ENCODE assay signal across 8 cellular contexts in the genomic region with DNA sequence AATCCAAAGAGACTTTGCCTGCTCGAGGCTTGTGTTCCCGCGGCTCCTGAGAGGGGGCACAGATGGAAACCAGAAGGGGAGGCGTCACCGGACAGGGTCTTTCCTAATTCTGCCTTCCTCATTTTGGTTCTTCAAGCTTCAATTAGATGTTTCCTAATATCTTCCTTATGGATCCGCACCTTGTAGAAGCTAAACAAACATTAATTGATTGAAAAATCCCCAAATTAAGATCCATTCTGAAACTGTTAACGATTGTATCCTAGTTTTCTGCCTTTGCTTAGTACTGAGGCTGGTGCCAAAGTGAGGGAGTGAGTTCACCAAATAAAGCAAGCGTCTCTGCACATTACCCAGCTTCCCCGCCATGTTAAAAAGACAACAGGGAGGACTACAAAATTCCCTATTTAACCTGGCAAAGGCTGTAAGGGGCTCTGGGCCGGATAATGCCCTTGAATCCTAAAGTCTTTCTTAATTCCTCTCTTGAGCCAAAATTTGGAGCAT.
DNase-seq lines count a peak whose midpoint lies in the region; ATAC-seq and TF ChIP-seq lines count a peak whose summit lies in the region.

No MANE protein-coding gene starts in this region.

- no peak for TF ChIP-seq CTCF in DOHH2 (IDR thresholded peaks at IDR 0.05; ENCODE audit: low read depth, low read length, poor library complexity, severe bottlenecking)
- no peak for TF ChIP-seq CTCF in MM.1S (IDR thresholded peaks at IDR 0.05; ENCODE audit: low read length)
- no peak for TF ChIP-seq CTCF in parathyroid adenoma (IDR thresholded peaks at IDR 0.05)

- H3K79me2 ChIP-seq in DOHH2 (ENCODE audit: control insufficient read depth, low read length) (no peaks in the 10 kb centered on the region), MM.1S (ENCODE audit: low read length) (no peaks in the 10 kb centered on the region), parathyroid adenoma (no peaks in the 10 kb centered on the region)

- H3K4me3 ChIP-seq in DOHH2 (ENCODE audit: low read length) (peak overlapping the region; percentile 90), MM.1S (ENCODE audit: low read length) (peak overlapping the region; percentile 77), parathyroid adenoma (ENCODE audit: low read depth, low read length) (no peak overlapping the region)

- no peaks in the 10 kb centered on the region for H3K9me3 ChIP-seq in DOHH2 (ENCODE audit: control insufficient read depth, insufficient read depth, low read length)
- no peaks in the 10 kb centered on the region for H3K9me3 ChIP-seq in MM.1S (replicated peaks; ENCODE audit: insufficient read depth, low read length)
- no peaks in the 10 kb centered on the region for H3K9me3 ChIP-seq in parathyroid adenoma (ENCODE audit: control insufficient read depth, low read length)

- no peak overlapping the region; the same call in 1 of the 2 replicates for H3K9ac ChIP-seq in MM.1S (ENCODE audit: low read length)
- H3K9ac ChIP-seq in parathyroid adenoma: no peak overlapping the region

- DNase-seq in MM.1S (no peak), left lobe of liver (ENCODE audit: low spot score) (no peak)
- no peak for DNase-seq in activated CD4-positive, CD25-positive, alpha-beta regulatory T cell (lab: John Stamatoyannopoulos, UW)

- no peaks in the 10 kb centered on the region for H3K9me2 ChIP-seq in DOHH2 (replicated peaks; ENCODE audit: control insufficient read depth, low read length)
- H3K9me2 ChIP-seq in MM.1S (replicated peaks; ENCODE audit: insufficient read depth, low read length): no peaks in the 10 kb centered on the region

- no peak for ATAC-seq in HG03442 (IDR thresholded peaks at IDR 0.05; ENCODE audit: unreplicated experiment)
- no peak for ATAC-seq in HG03521 (IDR thresholded peaks at IDR 0.05; ENCODE audit: unreplicated experiment)
- no peak for ATAC-seq in left lobe of liver

- H3F3A ChIP-seq in DOHH2 (ENCODE audit: control insufficient read depth, insufficient read depth) (peaks cover 3% of the 10 kb centered on the region; the same call in 1 of the 2 replicates), MM.1S (ENCODE audit: insufficient read depth, low read length) (no peaks in the 10 kb centered on the region)

- H3K4me2 ChIP-seq in DOHH2 (ENCODE audit: low read length) (peak overlapping the region; percentile 75), MM.1S (ENCODE audit: low read depth, low read length) (peak overlapping the region; percentile 76), parathyroid adenoma (ENCODE audit: low read length) (no peak overlapping the region)

- no peak overlapping the region for H3K27ac ChIP-seq in DOHH2 (ENCODE audit: low read depth, low read length)
- H3K27ac ChIP-seq in MM.1S (ENCODE audit: low read length): no peak overlapping the region
- H3K27ac ChIP-seq in cingulate gyrus (ENCODE audit: low read depth, low read length): peak overlapping the region; percentile 20
- no peak overlapping the region for H3K27ac ChIP-seq in parathyroid adenoma

- no peaks in the 10 kb centered on the region for H3K36me3 ChIP-seq in DOHH2 (ENCODE audit: control insufficient read depth, low read length)
- H3K36me3 ChIP-seq in MM.1S (replicated peaks; ENCODE audit: insufficient read depth, low read length): no peaks in the 10 kb centered on the region
- no peaks in the 10 kb centered on the region for H3K36me3 ChIP-seq in parathyroid adenoma (ENCODE audit: control insufficient read depth, insufficient read depth, low read length)

- H3K4me1 ChIP-seq in DOHH2 (ENCODE audit: control insufficient read depth, low read length): peaks cover 8% of the 10 kb centered on the region
- no peaks in the 10 kb centered on the region for H3K4me1 ChIP-seq in MM.1S (ENCODE audit: low read length)
- no peaks in the 10 kb centered on the region for H3K4me1 ChIP-seq in parathyroid adenoma

- peak overlapping the region; percentile 72 for H2AFZ ChIP-seq in MM.1S (ENCODE audit: low read length)
- peak overlapping the region; percentile 42 for H2AFZ ChIP-seq in parathyroid adenoma

- H3K27me3 ChIP-seq in DOHH2 (ENCODE audit: control insufficient read depth, low read length): peaks cover 4% of the 10 kb centered on the region; the same call in 1 of the 2 replicates
- no peaks in the 10 kb centered on the region for H3K27me3 ChIP-seq in MM.1S (replicated peaks; ENCODE audit: insufficient read depth, low read length)
- H3K27me3 ChIP-seq in parathyroid adenoma (ENCODE audit: control insufficient read depth, insufficient read depth, low read length): no peaks in the 10 kb centered on the region

- H4K20me1 ChIP-seq in DOHH2 (ENCODE audit: control insufficient read depth, insufficient read depth, low read depth, low read length): no peaks in the 10 kb centered on the region
- H4K20me1 ChIP-seq in MM.1S (ENCODE audit: insufficient read depth, low read length): no peaks in the 10 kb centered on the region
